Comparison of ENCODE assay signal across 19 cellular contexts in genomic region chr4:159598602-159599001, GRCh38.
"Had no signal": no experiment of that assay in that cellular context is flagged by ENCODE, and none has a peak within 500 bp of the region (broad histone marks: within the 10 kb centered on the region; RNA-seq: fewer than 3 reads in every experiment).

No MANE protein-coding gene starts in this region.

- H3K27me3 ChIP-seq: esophagus squamous epithelium, ovary had no signal

- H3K27ac ChIP-seq: epithelial cell of prostate, esophagus squamous epithelium, gastroesophageal sphincter, ovary, thoracic aorta had no signal

- H3K4me1 ChIP-seq: esophagus squamous epithelium, gastroesophageal sphincter had no signal

- DNase-seq: central memory CD4-positive, alpha-beta T cell; effector memory CD4-positive, alpha-beta T cell; esophagus squamous epithelium; foreskin fibroblast; mammary epithelial cell; mucosa of descending colon; naive thymus-derived CD8-positive, alpha-beta T cell; nucleus accumbens; ovary; right cardiac atrium; stimulated activated CD4-positive, alpha-beta T cell treated with anti-CD3 and anti-CD28 coated beads, Interleukin-2, amount 100 ng/mL, for 24 hours; stimulated activated CD4-positive, alpha-beta T cell treated with anti-CD3 and anti-CD28 coated beads, Interleukin-4, amount 100 ng/mL, for 4 hours; stimulated activated naive B cell treated with anti-CD40 and anti-IgM and Interleukin-4, amounts not matched to agents 10 μg/mL and 1 μg/mL and 100 μg/mL, for 72 hours; stimulated activated naive CD8-positive, alpha-beta T cell treated with anti-CD3 and anti-CD28 coated beads, Interleukin-15, amount 100 ng/mL, for 72 hours; substantia nigra; trophoblast cell had no signal

- H3K36me3 ChIP-seq: esophagus squamous epithelium, gastroesophageal sphincter, ovary, thoracic aorta had no signal

- H3K4me3 ChIP-seq: esophagus squamous epithelium, gastroesophageal sphincter, mucosa of descending colon, ovary, thoracic aorta had no signal

- H3K9me3 ChIP-seq: esophagus squamous epithelium, gastroesophageal sphincter, mucosa of descending colon, ovary, thoracic aorta had no signal
